Comparison of ENCODE assay signal across 8 cellular contexts in the genomic region with DNA sequence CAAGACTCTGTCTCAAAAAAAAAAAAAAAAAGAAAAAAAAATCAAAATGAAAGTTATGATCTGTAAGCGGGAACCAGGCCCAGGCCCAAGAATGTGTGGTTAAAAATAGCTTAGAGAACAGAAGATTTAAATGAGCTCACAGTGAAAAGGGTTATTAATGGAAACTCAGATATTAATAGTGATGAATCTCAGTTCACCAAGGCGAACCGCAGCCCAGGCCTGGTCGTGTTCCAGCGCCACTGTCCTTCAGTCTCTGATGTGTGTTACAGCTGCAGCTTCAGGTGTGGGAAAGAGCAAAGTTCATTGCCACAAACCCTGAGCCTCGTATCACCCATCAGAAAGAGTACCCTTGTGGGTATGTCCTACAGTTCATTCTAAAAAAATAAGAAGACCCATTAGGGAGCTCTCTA.
DNase-seq lines count a peak whose midpoint lies in the region; ATAC-seq and TF ChIP-seq lines count a peak whose summit lies in the region.

No MANE protein-coding gene starts in this region.

- no peak for TF ChIP-seq CTCF in coronary artery (IDR thresholded peaks at IDR 0.05)
- no peak for TF ChIP-seq CTCF in Calu3 (IDR thresholded peaks at IDR 0.05; ENCODE audit: unreplicated experiment)

- H3K9me3 Mint-ChIP-seq in stimulated activated memory B cell treated with anti-CD40 and anti-IgM and Interleukin-4, amounts not matched to agents 10 μg/mL and 1 μg/mL and 100 μg/mL, for 72 hours: no peaks in the 10 kb centered on the region
- no peaks in the 10 kb centered on the region for H3K9me3 Mint-ChIP-seq in Calu3 (ENCODE audit: low read depth, unreplicated experiment)

- CTCF ChIA-PET in Calu3 (lab: Charles Lee): no interaction called here

- DNase-seq in coronary artery (ENCODE audit: low spot score): no peak
- no peak for DNase-seq in T-helper 9 cell
- DNase-seq in C1 segment of cervical spinal cord (lab: John Stamatoyannopoulos, UW): no peak
- no peak for DNase-seq in SHP77 treated with DMSO at 0.1 percent for 48 hours (lab: John Stamatoyannopoulos, UW)
- DNase-seq in Calu3: no peak

- H3K4me3 Mint-ChIP-seq in stimulated activated memory B cell treated with anti-CD40 and anti-IgM and Interleukin-4, amounts not matched to agents 10 μg/mL and 1 μg/mL and 100 μg/mL, for 72 hours: peak overlapping the region; percentile 64
- H3K4me3 Mint-ChIP-seq in Calu3 (ENCODE audit: low read depth, unreplicated experiment): no peak overlapping the region

- H3K4me3 ChIP-seq in coronary artery: no peak overlapping the region

- no TSS peak for BruUV-seq in Calu3 (replicated peaks; lab: Mats Ljungman, UMichigan)

- intact Hi-C loops in Calu3 (cut with micrococcal nuclease; ENCODE audit: unreplicated experiment): no loop called here

- H3K36me3 Mint-ChIP-seq in stimulated activated memory B cell treated with anti-CD40 and anti-IgM and Interleukin-4, amounts not matched to agents 10 μg/mL and 1 μg/mL and 100 μg/mL, for 72 hours: peaks cover 14% of the 10 kb centered on the region
- H3K36me3 Mint-ChIP-seq in Calu3 (ENCODE audit: insufficient read depth, unreplicated experiment): no peaks in the 10 kb centered on the region

- ATAC-seq in GM19043 (IDR thresholded peaks at IDR 0.05; ENCODE audit: low read depth, unreplicated experiment): peak; percentile 85
- ATAC-seq in HG03066 (IDR thresholded peaks at IDR 0.05; ENCODE audit: low read depth, unreplicated experiment): peak; percentile 95
- ATAC-seq in stimulated activated memory B cell treated with anti-CD40 and anti-IgM and Interleukin-4, amounts not matched to agents 10 μg/mL and 1 μg/mL and 100 μg/mL, for 72 hours: peak; percentile 81

- peak overlapping the region; percentile 8 to 32 for H3K27ac ChIP-seq in coronary artery

- H3K27ac Mint-ChIP-seq in stimulated activated memory B cell treated with anti-CD40 and anti-IgM and Interleukin-4, amounts not matched to agents 10 μg/mL and 1 μg/mL and 100 μg/mL, for 72 hours: peak overlapping the region; percentile 85
- no peak overlapping the region for H3K27ac Mint-ChIP-seq in Calu3 (ENCODE audit: unreplicated experiment)

- H3K27me3 Mint-ChIP-seq in stimulated activated memory B cell treated with anti-CD40 and anti-IgM and Interleukin-4, amounts not matched to agents 10 μg/mL and 1 μg/mL and 100 μg/mL, for 72 hours: no peaks in the 10 kb centered on the region
- no peaks in the 10 kb centered on the region for H3K27me3 Mint-ChIP-seq in Calu3 (ENCODE audit: unreplicated experiment)

- peaks cover 80% of the 10 kb centered on the region for H3K4me1 Mint-ChIP-seq in stimulated activated memory B cell treated with anti-CD40 and anti-IgM and Interleukin-4, amounts not matched to agents 10 μg/mL and 1 μg/mL and 100 μg/mL, for 72 hours
- H3K4me1 Mint-ChIP-seq in Calu3 (ENCODE audit: low read depth, unreplicated experiment): peaks cover 8% of the 10 kb centered on the region
